ENCODE assay signal across 2 cellular contexts in the genomic region with DNA sequence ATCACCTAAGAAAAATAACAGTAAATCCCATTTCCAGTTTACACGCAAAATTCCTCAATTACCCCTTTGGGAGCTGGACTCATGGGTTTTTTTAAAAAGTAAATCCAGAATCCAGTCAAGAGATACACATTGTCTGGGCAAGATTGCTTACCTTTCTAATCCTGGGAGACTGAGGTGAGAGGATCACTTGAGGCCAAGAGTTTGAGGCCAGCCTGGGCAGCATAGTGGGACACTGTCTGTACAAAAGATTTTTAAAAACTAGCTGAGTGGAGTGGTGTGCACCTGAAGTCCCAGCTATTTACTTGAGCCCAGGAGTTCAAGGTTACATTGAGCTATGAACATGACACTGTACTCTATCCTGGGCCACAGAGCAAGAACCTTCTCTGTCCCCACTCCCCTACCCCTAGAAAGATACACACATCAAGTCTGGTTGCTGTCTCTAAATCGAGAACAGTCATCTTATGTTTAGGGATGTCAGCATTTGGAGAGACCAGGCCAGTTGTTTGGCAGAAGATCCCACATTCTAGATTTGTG.
TF ChIP-seq lines count a peak whose summit lies in the region.

No MANE protein-coding gene starts in this region.

TF ChIP-seq in WTC11, 78 proteins besides CTCF, POLR2A, EP300 and RAD21:
- TF ChIP-seq OVOL2 (CRISPR knock-in tag; IDR thresholded peaks at IDR 0.05; ENCODE audit: borderline replicate concordance): no peak
- no peak for TF ChIP-seq RELA (CRISPR knock-in tag; IDR thresholded peaks at IDR 0.05; ENCODE audit: borderline replicate concordance)
- TF ChIP-seq ZNF396 (CRISPR knock-in tag; IDR thresholded peaks at IDR 0.05; ENCODE audit: borderline replicate concordance): no peak
- no peak for TF ChIP-seq ZNF232 (CRISPR knock-in tag; IDR thresholded peaks at IDR 0.05)
- no peak for TF ChIP-seq TEAD1 (CRISPR knock-in tag; IDR thresholded peaks at IDR 0.05)
- no peak for TF ChIP-seq NR1H2 (CRISPR knock-in tag; IDR thresholded peaks at IDR 0.05)
- TF ChIP-seq, protein P1, sequence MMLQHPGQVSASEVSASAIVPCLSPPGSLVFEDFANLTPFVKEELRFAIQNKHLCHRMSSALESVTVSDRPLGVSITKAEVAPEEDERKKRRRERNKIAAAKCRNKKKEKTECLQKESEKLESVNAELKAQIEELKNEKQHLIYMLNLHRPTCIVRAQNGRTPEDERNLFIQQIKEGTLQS (CRISPR knock-in tag; conservative IDR thresholded peaks at IDR 0.05): no peak
- no peak for TF ChIP-seq NFE2L1 (CRISPR knock-in tag; IDR thresholded peaks at IDR 0.05)
- TF ChIP-seq GTF2I (CRISPR knock-in tag; conservative IDR thresholded peaks at IDR 0.05): no peak
- no peak for TF ChIP-seq JAZF1 (CRISPR knock-in tag; IDR thresholded peaks at IDR 0.05)
- TF ChIP-seq, protein P2, sequence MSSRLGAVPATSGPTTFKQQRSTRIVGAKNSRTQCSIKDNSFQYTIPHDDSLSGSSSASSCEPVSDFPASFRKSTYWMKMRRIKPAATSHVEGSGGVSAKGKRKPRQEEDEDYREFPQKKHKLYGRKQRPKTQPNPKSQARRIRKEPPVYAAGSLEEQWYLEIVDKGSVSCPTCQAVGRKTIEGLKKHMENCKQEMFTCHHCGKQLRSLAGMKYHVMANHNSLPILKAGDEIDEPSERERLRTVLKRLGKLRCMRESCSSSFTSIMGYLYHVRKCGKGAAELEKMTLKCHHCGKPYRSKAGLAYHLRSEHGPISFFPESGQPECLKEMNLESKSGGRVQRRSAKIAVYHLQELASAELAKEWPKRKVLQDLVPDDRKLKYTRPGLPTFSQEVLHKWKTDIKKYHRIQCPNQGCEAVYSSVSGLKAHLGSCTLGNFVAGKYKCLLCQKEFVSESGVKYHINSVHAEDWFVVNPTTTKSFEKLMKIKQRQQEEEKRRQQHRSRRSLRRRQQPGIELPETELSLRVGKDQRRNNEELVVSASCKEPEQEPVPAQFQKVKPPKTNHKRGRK (CRISPR knock-in tag; IDR thresholded peaks at IDR 0.05; ENCODE audit: borderline replicate concordance): no peak
- TF ChIP-seq ZNF219 (CRISPR knock-in tag; IDR thresholded peaks at IDR 0.05; ENCODE audit: borderline replicate concordance): no peak
- TF ChIP-seq, protein P3, sequence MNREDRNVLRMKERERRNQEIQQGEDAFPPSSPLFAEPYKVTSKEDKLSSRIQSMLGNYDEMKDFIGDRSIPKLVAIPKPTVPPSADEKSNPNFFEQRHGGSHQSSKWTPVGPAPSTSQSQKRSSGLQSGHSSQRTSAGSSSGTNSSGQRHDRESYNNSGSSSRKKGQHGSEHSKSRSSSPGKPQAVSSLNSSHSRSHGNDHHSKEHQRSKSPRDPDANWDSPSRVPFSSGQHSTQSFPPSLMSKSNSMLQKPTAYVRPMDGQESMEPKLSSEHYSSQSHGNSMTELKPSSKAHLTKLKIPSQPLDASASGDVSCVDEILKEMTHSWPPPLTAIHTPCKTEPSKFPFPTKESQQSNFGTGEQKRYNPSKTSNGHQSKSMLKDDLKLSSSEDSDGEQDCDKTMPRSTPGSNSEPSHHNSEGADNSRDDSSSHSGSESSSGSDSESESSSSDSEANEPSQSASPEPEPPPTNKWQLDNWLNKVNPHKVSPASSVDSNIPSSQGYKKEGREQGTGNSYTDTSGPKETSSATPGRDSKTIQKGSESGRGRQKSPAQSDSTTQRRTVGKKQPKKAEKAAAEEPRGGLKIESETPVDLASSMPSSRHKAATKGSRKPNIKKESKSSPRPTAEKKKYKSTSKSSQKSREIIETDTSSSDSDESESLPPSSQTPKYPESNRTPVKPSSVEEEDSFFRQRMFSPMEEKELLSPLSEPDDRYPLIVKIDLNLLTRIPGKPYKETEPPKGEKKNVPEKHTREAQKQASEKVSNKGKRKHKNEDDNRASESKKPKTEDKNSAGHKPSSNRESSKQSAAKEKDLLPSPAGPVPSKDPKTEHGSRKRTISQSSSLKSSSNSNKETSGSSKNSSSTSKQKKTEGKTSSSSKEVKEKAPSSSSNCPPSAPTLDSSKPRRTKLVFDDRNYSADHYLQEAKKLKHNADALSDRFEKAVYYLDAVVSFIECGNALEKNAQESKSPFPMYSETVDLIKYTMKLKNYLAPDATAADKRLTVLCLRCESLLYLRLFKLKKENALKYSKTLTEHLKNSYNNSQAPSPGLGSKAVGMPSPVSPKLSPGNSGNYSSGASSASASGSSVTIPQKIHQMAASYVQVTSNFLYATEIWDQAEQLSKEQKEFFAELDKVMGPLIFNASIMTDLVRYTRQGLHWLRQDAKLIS (CRISPR knock-in tag; IDR thresholded peaks at IDR 0.05; ENCODE audit: borderline replicate concordance): no peak

TF ChIP-seq in HepG2, 621 proteins besides CTCF, POLR2A, EP300 and RAD21 (continues in another document):
- no peak for TF ChIP-seq SOX6 (IDR thresholded peaks at IDR 0.05)
- TF ChIP-seq SOX6 (CRISPR knock-in tag; IDR thresholded peaks at IDR 0.05): peak; percentile 52; the same call in 1 of the 2 replicates
- TF ChIP-seq MIER3 (CRISPR knock-in tag; IDR thresholded peaks at IDR 0.05; ENCODE audit: borderline replicate concordance): peak; percentile 33; the same call in 1 of the 2 replicates
- TF ChIP-seq, protein P4, sequence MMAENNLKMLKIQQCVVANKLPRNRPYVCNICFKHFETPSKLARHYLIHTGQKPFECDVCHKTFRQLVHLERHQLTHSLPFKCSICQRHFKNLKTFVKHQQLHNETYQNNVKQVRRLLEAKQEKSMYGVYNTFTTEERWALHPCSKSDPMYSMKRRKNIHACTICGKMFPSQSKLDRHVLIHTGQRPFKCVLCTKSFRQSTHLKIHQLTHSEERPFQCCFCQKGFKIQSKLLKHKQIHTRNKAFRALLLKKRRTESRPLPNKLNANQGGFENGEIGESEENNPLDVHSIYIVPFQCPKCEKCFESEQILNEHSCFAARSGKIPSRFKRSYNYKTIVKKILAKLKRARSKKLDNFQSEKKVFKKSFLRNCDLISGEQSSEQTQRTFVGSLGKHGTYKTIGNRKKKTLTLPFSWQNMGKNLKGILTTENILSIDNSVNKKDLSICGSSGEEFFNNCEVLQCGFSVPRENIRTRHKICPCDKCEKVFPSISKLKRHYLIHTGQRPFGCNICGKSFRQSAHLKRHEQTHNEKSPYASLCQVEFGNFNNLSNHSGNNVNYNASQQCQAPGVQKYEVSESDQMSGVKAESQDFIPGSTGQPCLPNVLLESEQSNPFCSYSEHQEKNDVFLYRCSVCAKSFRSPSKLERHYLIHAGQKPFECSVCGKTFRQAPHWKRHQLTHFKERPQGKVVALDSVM (CRISPR knock-in tag; IDR thresholded peaks at IDR 0.05): peak; percentile 57; the same call in 1 of the 2 replicates
- peak; percentile 29; the same call in 1 of the 2 replicates for TF ChIP-seq RCOR2 (CRISPR knock-in tag; IDR thresholded peaks at IDR 0.05)
- no peak for TF ChIP-seq SRSF9 (IDR thresholded peaks at IDR 0.05; ENCODE audit: borderline replicate concordance, insufficient read depth, low read depth, low read length, poor library complexity, severe bottlenecking)
- TF ChIP-seq, protein P5, sequence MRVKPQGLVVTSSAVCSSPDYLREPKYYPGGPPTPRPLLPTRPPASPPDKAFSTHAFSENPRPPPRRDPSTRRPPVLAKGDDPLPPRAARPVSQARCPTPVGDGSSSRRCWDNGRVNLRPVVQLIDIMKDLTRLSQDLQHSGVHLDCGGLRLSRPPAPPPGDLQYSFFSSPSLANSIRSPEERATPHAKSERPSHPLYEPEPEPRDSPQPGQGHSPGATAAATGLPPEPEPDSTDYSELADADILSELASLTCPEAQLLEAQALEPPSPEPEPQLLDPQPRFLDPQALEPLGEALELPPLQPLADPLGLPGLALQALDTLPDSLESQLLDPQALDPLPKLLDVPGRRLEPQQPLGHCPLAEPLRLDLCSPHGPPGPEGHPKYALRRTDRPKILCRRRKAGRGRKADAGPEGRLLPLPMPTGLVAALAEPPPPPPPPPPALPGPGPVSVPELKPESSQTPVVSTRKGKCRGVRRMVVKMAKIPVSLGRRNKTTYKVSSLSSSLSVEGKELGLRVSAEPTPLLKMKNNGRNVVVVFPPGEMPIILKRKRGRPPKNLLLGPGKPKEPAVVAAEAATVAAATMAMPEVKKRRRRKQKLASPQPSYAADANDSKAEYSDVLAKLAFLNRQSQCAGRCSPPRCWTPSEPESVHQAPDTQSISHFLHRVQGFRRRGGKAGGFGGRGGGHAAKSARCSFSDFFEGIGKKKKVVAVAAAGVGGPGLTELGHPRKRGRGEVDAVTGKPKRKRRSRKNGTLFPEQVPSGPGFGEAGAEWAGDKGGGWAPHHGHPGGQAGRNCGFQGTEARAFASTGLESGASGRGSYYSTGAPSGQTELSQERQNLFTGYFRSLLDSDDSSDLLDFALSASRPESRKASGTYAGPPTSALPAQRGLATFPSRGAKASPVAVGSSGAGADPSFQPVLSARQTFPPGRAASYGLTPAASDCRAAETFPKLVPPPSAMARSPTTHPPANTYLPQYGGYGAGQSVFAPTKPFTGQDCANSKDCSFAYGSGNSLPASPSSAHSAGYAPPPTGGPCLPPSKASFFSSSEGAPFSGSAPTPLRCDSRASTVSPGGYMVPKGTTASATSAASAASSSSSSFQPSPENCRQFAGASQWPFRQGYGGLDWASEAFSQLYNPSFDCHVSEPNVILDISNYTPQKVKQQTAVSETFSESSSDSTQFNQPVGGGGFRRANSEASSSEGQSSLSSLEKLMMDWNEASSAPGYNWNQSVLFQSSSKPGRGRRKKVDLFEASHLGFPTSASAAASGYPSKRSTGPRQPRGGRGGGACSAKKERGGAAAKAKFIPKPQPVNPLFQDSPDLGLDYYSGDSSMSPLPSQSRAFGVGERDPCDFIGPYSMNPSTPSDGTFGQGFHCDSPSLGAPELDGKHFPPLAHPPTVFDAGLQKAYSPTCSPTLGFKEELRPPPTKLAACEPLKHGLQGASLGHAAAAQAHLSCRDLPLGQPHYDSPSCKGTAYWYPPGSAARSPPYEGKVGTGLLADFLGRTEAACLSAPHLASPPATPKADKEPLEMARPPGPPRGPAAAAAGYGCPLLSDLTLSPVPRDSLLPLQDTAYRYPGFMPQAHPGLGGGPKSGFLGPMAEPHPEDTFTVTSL (CRISPR knock-in tag; IDR thresholded peaks at IDR 0.05; ENCODE audit: borderline replicate concordance): no peak; the same call in 1 of the 2 replicates
- TF ChIP-seq HOXA9 (CRISPR knock-in tag; IDR thresholded peaks at IDR 0.05; ENCODE audit: borderline replicate concordance): no peak
- no peak for TF ChIP-seq TAF1 (CRISPR knock-in tag; IDR thresholded peaks at IDR 0.05)
- TF ChIP-seq, protein P6, sequence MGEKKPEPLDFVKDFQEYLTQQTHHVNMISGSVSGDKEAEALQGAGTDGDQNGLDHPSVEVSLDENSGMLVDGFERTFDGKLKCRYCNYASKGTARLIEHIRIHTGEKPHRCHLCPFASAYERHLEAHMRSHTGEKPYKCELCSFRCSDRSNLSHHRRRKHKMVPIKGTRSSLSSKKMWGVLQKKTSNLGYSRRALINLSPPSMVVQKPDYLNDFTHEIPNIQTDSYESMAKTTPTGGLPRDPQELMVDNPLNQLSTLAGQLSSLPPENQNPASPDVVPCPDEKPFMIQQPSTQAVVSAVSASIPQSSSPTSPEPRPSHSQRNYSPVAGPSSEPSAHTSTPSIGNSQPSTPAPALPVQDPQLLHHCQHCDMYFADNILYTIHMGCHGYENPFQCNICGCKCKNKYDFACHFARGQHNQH (CRISPR knock-in tag; IDR thresholded peaks at IDR 0.05): 0 out of 2 replicates have a peak, but pooled peaks have one; percentile 27
- TF ChIP-seq ERF (CRISPR knock-in tag; IDR thresholded peaks at IDR 0.05): 0 out of 2 replicates have a peak, but pooled peaks have one; percentile 43
- peak; percentile 74 for TF ChIP-seq SKI (IDR thresholded peaks at IDR 0.05; ENCODE audit: partially characterized antibody)
- TF ChIP-seq ZMYM3 (CRISPR knock-in tag; IDR thresholded peaks at IDR 0.05): 0 out of 2 replicates have a peak, but pooled peaks have one; percentile 49
- TF ChIP-seq, protein P7, sequence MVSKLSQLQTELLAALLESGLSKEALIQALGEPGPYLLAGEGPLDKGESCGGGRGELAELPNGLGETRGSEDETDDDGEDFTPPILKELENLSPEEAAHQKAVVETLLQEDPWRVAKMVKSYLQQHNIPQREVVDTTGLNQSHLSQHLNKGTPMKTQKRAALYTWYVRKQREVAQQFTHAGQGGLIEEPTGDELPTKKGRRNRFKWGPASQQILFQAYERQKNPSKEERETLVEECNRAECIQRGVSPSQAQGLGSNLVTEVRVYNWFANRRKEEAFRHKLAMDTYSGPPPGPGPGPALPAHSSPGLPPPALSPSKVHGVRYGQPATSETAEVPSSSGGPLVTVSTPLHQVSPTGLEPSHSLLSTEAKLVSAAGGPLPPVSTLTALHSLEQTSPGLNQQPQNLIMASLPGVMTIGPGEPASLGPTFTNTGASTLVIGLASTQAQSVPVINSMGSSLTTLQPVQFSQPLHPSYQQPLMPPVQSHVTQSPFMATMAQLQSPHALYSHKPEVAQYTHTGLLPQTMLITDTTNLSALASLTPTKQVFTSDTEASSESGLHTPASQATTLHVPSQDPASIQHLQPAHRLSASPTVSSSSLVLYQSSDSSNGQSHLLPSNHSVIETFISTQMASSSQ (IDR thresholded peaks at IDR 0.05; ENCODE audit: low read depth): no peak
- TF ChIP-seq, protein P7 (CRISPR knock-in tag; IDR thresholded peaks at IDR 0.05; ENCODE audit: borderline replicate concordance): peak; percentile 20; the same call in 1 of the 2 replicates
- TF ChIP-seq TBL1XR1 (IDR thresholded peaks at IDR 0.05; ENCODE audit: borderline replicate concordance, low read length, partially characterized antibody): peak; percentile 53
- TF ChIP-seq ZNF331 (CRISPR knock-in tag; IDR thresholded peaks at IDR 0.05): no peak; the same call in 1 of the 2 replicates
- TF ChIP-seq BCL6 (CRISPR knock-in tag; IDR thresholded peaks at IDR 0.05): peak; percentile 73
- TF ChIP-seq MXD4 (CRISPR knock-in tag; IDR thresholded peaks at IDR 0.05): no peak
- peak; percentile 65 for TF ChIP-seq FOXA3 (CRISPR knock-in tag; IDR thresholded peaks at IDR 0.05)
- TF ChIP-seq ZNF839 (CRISPR knock-in tag; IDR thresholded peaks at IDR 0.05; ENCODE audit: borderline replicate concordance): no peak
- TF ChIP-seq HDAC2 (CRISPR knock-in tag; IDR thresholded peaks at IDR 0.05): peak; percentile 40; the same call in 1 of the 2 replicates
- no peak for TF ChIP-seq FOXA1 (IDR thresholded peaks at IDR 0.05)
- 0 out of 2 replicates have a peak, but pooled peaks have one; percentile 32 for TF ChIP-seq FOXA1 (CRISPR knock-in tag; IDR thresholded peaks at IDR 0.05)
- no peak for TF ChIP-seq ZSCAN29 (CRISPR knock-in tag; conservative IDR thresholded peaks at IDR 0.05)
- no peak for TF ChIP-seq ZNF550 (CRISPR knock-in tag; IDR thresholded peaks at IDR 0.05; ENCODE audit: borderline replicate concordance)
